7 cellular contexts compared by ENCODE assay signal in the genomic region with DNA sequence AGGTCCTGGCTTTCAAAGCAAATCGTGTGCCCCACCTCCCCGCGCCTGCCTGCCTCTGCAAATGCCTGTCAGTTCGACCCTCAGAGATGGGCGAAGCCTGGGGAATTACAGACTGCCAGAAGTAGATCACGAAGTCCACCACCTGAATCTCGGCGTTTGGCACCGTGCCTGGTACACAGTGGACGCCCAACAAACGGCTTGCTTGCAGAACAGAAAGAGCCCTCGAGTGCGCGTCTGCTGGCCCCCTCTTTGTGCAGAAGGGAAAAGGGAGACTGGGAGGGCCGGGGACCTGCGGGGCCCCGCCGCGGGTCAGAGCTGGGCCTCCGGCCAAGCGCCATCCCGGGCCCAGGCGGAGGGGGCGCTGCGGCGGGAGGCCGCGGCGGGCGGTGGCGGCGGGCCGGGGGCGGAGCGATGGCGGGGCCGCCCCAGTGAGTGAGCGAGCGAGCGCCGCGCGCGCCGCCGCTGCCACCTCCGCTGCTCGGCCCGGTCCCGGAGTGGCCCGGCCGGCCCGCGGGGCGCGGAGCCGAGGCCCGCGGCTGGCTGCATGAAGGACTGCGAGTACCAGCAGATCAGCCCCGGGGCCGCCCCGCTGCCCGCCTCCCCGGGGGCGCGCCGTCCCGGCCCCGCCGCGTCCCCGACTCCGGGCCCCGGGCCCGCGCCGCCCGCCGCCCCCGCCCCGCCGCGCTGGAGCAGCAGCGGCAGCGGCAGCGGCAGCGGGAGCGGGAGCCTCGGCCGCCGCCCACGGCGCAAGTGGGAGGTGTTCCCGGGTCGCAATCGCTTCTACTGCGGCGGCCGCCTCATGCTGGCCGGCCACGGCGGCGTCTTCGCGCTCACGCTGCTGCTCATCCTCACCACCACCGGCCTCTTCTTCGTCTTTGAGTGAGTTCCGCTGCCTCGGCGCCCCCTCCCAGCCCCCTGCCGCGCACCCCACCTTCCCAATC. TPM values are rescaled to one million over a fixed set of nuclear protein-coding genes. Genes with fewer than 3 reads are reported as not detected.
DNase-seq lines count a peak whose midpoint lies in the region; ATAC-seq, FAIRE-seq and TF ChIP-seq lines count a peak whose summit lies in the region.

Gene ZDHHC18 (plus strand): TSS at position 428 of the 941 bp plus-strand sequence. CDS start 117 bp downstream, at position 545.

- peak within 1 kb of the TSS; percentile 73 to 79 for H3K4me3 ChIP-seq in kidney (ENCODE audit: low read length in 2 of 2)

- FAIRE-seq in GM12892 (lab: Jason Lieb, UNC): peak; percentile 79
- no peak for FAIRE-seq in kidney (lab: Jason Lieb, UNC)

- H3K27ac ChIP-seq in kidney (ENCODE audit: low read depth in 2 of 2, low read length in 2 of 2): peak within 1 kb of the TSS; percentile 65 to 74

- no peaks in the 10 kb centered on the region for H3K36me3 ChIP-seq in kidney (ENCODE audit: control insufficient read depth in 1 of 2, insufficient read depth in 2 of 2, low read length in 2 of 2)

- no peaks in the 10 kb centered on the region for H3K9me3 ChIP-seq in kidney (ENCODE audit: control insufficient read depth in 1 of 2, low read length in 2 of 2)

- peak within 1 kb of the TSS; percentile 58 to 80 for H3K9ac ChIP-seq in kidney (ENCODE audit: low read length in 2 of 2)

- intact Hi-C loops in kidney (cut with DNase I): no loop called here

- TF ChIP-seq POLR2A in GM12892 (IDR thresholded peaks at IDR 0.05; ENCODE audit: low read depth, low read length): peak; percentile 68

- peak; percentile 67 for ATAC-seq in HG02623 (IDR thresholded peaks at IDR 0.05; ENCODE audit: unreplicated experiment)

- TF ChIP-seq CTCF in kidney (IDR thresholded peaks at IDR 0.05; ENCODE audit: borderline replicate concordance, extremely low read depth, insufficient read depth): peak; percentile 56

- H3K4me1 ChIP-seq in kidney (ENCODE audit: control insufficient read depth in 1 of 2, insufficient read depth in 1 of 2, low read depth in 1 of 2, low read length in 2 of 2): peaks cover 4 to 17% of the 10 kb centered on the region in 2 donors

- peak; percentile 80 for DNase-seq in GM12892 (ENCODE audit: insufficient read length)
- peak; percentile 9 for DNase-seq in NCI-H2029 treated with DMSO at 0.1 percent for 48 hours (lab: John Stamatoyannopoulos, UW)
- DNase-seq in activated CD4-positive, CD25-positive, alpha-beta regulatory T cell treated with anti-CD3 and anti-CD28 coated beads, Interleukin-2, amount 50 U/mL, for 16 hours (ENCODE audit: low read depth, low spot score): peak; percentile 48
- peak; percentile 63 for DNase-seq in cerebellar cortex (ENCODE audit: low spot score)
- DNase-seq in kidney: peak; percentile 88
- peak; percentile 58 to 68 for DNase-seq in stimulated activated CD4-positive, alpha-beta T cell treated with anti-CD3 and anti-CD28 coated beads, Interleukin-15, amount 100 ng/mL, for 1 hour (ENCODE audit: low read depth in 1 of 2, low spot score in 1 of 2)

RNA-seq across cellular contexts. Expression of gene ZDHHC18, which starts in this region (rescaled TPM):
- polyA plus RNA-seq in GM12892 (2012; ENCODE audit: missing spikeins): 22.0 TPM
- total RNA-seq in kidney: 15.6 TPM
- 6.7 TPM for polyA plus RNA-seq in kidney (ENCODE audit: insufficient read depth, low read depth, low replicate concordance)

Comparison
In these comparisons a context has a peak if more than half of its experiments do, and no peak if none do; other contexts are left out.
1. Peak in every context shown above with its lines: DNase-seq, ATAC-seq, H3K4me3 ChIP-seq and H3K27ac ChIP-seq.
2. DNase-seq: peak in every context shown above with its lines; median percentile 88 in kidney; 80 in GM12892; 63 in cerebellar cortex; 63 in stimulated activated CD4-positive, alpha-beta T cell treated with anti-CD3 and anti-CD28 coated beads, Interleukin-15, amount 100 ng/mL, for 1 hour; 48 in activated CD4-positive, CD25-positive, alpha-beta regulatory T cell treated with anti-CD3 and anti-CD28 coated beads, Interleukin-2, amount 50 U/mL, for 16 hours; 9 in NCI-H2029 treated with DMSO at 0.1 percent for 48 hours.